2 cellular contexts compared by ENCODE assay signal in genomic region chr6:42152024-42152423, GRCh38.
TF ChIP-seq lines count a peak whose summit lies in the region.

No MANE protein-coding gene starts in this region.

TF ChIP-seq in GM23338, 12 proteins besides CTCF, POLR2A, EP300 and RAD21 (continued from another document):
- TF ChIP-seq, protein P1, sequence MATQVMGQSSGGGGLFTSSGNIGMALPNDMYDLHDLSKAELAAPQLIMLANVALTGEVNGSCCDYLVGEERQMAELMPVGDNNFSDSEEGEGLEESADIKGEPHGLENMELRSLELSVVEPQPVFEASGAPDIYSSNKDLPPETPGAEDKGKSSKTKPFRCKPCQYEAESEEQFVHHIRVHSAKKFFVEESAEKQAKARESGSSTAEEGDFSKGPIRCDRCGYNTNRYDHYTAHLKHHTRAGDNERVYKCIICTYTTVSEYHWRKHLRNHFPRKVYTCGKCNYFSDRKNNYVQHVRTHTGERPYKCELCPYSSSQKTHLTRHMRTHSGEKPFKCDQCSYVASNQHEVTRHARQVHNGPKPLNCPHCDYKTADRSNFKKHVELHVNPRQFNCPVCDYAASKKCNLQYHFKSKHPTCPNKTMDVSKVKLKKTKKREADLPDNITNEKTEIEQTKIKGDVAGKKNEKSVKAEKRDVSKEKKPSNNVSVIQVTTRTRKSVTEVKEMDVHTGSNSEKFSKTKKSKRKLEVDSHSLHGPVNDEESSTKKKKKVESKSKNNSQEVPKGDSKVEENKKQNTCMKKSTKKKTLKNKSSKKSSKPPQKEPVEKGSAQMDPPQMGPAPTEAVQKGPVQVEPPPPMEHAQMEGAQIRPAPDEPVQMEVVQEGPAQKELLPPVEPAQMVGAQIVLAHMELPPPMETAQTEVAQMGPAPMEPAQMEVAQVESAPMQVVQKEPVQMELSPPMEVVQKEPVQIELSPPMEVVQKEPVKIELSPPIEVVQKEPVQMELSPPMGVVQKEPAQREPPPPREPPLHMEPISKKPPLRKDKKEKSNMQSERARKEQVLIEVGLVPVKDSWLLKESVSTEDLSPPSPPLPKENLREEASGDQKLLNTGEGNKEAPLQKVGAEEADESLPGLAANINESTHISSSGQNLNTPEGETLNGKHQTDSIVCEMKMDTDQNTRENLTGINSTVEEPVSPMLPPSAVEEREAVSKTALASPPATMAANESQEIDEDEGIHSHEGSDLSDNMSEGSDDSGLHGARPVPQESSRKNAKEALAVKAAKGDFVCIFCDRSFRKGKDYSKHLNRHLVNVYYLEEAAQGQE (IDR thresholded peaks at IDR 0.05; ENCODE audit: unreplicated experiment), result no peak
- TF ChIP-seq STAT1 (IDR thresholded peaks at IDR 0.05; ENCODE audit: unreplicated experiment) (no peak), NANOG (IDR thresholded peaks at IDR 0.05; ENCODE audit: borderline replicate concordance) (no peak), ZNF331 (CRISPR knock-in tag; IDR thresholded peaks at IDR 0.05; ENCODE audit: low read depth) (no peak), JUNB (IDR thresholded peaks at IDR 0.05; ENCODE audit: unreplicated experiment) (no peak)
- TF ChIP-seq, protein P2, sequence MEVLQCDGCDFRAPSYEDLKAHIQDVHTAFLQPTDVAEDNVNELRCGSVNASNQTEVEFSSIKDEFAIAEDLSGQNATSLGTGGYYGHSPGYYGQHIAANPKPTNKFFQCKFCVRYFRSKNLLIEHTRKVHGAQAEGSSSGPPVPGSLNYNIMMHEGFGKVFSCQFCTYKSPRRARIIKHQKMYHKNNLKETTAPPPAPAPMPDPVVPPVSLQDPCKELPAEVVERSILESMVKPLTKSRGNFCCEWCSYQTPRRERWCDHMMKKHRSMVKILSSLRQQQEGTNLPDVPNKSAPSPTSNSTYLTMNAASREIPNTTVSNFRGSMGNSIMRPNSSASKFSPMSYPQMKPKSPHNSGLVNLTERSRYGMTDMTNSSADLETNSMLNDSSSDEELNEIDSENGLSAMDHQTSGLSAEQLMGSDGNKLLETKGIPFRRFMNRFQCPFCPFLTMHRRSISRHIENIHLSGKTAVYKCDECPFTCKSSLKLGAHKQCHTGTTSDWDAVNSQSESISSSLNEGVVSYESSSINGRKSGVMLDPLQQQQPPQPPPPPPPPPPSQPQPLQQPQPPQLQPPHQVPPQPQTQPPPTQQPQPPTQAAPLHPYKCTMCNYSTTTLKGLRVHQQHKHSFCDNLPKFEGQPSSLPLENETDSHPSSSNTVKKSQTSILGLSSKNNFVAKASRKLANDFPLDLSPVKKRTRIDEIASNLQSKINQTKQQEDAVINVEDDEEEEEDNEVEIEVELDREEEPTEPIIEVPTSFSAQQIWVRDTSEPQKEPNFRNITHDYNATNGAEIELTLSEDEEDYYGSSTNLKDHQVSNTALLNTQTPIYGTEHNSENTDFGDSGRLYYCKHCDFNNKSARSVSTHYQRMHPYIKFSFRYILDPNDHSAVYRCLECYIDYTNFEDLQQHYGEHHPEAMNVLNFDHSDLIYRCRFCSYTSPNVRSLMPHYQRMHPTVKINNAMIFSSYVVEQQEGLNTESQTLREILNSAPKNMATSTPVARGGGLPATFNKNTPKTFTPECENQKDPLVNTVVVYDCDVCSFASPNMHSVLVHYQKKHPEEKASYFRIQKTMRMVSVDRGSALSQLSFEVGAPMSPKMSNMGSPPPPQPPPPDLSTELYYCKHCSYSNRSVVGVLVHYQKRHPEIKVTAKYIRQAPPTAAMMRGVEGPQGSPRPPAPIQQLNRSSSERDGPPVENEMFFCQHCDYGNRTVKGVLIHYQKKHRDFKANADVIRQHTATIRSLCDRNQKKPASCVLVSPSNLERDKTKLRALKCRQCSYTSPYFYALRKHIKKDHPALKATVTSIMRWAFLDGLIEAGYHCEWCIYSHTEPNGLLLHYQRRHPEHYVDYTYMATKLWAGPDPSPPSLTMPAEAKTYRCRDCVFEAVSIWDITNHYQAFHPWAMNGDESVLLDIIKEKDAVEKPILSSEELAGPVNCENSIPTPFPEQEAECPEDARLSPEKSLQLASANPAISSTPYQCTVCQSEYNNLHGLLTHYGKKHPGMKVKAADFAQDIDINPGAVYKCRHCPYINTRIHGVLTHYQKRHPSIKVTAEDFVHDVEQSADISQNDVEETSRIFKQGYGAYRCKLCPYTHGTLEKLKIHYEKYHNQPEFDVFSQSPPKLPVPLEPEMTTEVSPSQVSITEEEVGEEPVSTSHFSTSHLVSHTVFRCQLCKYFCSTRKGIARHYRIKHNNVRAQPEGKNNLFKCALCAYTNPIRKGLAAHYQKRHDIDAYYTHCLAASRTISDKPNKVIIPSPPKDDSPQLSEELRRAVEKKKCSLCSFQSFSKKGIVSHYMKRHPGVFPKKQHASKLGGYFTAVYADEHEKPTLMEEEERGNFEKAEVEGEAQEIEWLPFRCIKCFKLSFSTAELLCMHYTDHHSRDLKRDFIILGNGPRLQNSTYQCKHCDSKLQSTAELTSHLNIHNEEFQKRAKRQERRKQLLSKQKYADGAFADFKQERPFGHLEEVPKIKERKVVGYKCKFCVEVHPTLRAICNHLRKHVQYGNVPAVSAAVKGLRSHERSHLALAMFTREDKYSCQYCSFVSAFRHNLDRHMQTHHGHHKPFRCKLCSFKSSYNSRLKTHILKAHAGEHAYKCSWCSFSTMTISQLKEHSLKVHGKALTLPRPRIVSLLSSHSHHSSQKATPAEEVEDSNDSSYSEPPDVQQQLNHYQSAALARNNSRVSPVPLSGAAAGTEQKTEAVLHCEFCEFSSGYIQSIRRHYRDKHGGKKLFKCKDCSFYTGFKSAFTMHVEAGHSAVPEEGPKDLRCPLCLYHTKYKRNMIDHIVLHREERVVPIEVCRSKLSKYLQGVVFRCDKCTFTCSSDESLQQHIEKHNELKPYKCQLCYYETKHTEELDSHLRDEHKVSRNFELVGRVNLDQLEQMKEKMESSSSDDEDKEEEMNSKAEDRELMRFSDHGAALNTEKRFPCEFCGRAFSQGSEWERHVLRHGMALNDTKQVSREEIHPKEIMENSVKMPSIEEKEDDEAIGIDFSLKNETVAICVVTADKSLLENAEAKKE (CRISPR knock-in tag; IDR thresholded peaks at IDR 0.05), result no peak
TF ChIP-seq in GM23338: peak in this region for 0.

TF ChIP-seq in WTC11, 78 proteins besides CTCF, POLR2A, EP300 and RAD21 (continued from another document):
- TF ChIP-seq, protein P3, sequence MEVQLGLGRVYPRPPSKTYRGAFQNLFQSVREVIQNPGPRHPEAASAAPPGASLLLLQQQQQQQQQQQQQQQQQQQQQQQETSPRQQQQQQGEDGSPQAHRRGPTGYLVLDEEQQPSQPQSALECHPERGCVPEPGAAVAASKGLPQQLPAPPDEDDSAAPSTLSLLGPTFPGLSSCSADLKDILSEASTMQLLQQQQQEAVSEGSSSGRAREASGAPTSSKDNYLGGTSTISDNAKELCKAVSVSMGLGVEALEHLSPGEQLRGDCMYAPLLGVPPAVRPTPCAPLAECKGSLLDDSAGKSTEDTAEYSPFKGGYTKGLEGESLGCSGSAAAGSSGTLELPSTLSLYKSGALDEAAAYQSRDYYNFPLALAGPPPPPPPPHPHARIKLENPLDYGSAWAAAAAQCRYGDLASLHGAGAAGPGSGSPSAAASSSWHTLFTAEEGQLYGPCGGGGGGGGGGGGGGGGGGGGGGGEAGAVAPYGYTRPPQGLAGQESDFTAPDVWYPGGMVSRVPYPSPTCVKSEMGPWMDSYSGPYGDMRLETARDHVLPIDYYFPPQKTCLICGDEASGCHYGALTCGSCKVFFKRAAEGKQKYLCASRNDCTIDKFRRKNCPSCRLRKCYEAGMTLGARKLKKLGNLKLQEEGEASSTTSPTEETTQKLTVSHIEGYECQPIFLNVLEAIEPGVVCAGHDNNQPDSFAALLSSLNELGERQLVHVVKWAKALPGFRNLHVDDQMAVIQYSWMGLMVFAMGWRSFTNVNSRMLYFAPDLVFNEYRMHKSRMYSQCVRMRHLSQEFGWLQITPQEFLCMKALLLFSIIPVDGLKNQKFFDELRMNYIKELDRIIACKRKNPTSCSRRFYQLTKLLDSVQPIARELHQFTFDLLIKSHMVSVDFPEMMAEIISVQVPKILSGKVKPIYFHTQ (CRISPR knock-in tag; IDR thresholded peaks at IDR 0.05), result no peak
- no peak for TF ChIP-seq NFE2L1 (CRISPR knock-in tag; IDR thresholded peaks at IDR 0.05)
- no peak for TF ChIP-seq ZBTB21 (CRISPR knock-in tag; IDR thresholded peaks at IDR 0.05; ENCODE audit: borderline replicate concordance)
- TF ChIP-seq CBFB (CRISPR knock-in tag; IDR thresholded peaks at IDR 0.05; ENCODE audit: low read depth), result no peak
- no peak for TF ChIP-seq JUN (CRISPR knock-in tag; IDR thresholded peaks at IDR 0.05)
- no peak for TF ChIP-seq ATF3 (CRISPR knock-in tag; conservative IDR thresholded peaks at IDR 0.05)
- TF ChIP-seq, protein P4, sequence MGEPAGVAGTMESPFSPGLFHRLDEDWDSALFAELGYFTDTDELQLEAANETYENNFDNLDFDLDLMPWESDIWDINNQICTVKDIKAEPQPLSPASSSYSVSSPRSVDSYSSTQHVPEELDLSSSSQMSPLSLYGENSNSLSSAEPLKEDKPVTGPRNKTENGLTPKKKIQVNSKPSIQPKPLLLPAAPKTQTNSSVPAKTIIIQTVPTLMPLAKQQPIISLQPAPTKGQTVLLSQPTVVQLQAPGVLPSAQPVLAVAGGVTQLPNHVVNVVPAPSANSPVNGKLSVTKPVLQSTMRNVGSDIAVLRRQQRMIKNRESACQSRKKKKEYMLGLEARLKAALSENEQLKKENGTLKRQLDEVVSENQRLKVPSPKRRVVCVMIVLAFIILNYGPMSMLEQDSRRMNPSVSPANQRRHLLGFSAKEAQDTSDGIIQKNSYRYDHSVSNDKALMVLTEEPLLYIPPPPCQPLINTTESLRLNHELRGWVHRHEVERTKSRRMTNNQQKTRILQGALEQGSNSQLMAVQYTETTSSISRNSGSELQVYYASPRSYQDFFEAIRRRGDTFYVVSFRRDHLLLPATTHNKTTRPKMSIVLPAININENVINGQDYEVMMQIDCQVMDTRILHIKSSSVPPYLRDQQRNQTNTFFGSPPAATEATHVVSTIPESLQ (CRISPR knock-in tag; IDR thresholded peaks at IDR 0.05), result no peak
- TF ChIP-seq, protein P5, sequence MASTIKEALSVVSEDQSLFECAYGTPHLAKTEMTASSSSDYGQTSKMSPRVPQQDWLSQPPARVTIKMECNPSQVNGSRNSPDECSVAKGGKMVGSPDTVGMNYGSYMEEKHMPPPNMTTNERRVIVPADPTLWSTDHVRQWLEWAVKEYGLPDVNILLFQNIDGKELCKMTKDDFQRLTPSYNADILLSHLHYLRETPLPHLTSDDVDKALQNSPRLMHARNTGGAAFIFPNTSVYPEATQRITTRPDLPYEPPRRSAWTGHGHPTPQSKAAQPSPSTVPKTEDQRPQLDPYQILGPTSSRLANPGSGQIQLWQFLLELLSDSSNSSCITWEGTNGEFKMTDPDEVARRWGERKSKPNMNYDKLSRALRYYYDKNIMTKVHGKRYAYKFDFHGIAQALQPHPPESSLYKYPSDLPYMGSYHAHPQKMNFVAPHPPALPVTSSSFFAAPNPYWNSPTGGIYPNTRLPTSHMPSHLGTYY (CRISPR knock-in tag; IDR thresholded peaks at IDR 0.05), result no peak
